8 cellular contexts compared by ENCODE assay signal in genomic region chr3:19946832-19947548, GRCh38. TPM values are rescaled to one million over a fixed set of nuclear protein-coding genes. Genes with fewer than 3 reads are reported as not detected.
DNase-seq lines count a peak whose midpoint lies in the region; ATAC-seq and TF ChIP-seq lines count a peak whose summit lies in the region.

RAB5A (plus strand) TSS chr3:19947097; CDS start chr3:19950899, 3,802 bp downstream.

- H3K4me1 ChIP-seq in Karpas-422 (ENCODE audit: low read length) (peaks cover 34% of the 10 kb centered on the region), esophagus muscularis mucosa (peaks cover 23 to 46% (median 44%) of the 10 kb centered on the region in 4 donors)

- peak within 1 kb of the TSS; percentile 96 for H2AFZ ChIP-seq in Karpas-422 (ENCODE audit: low read length)

- no peaks in the 10 kb centered on the region for H3K9me3 ChIP-seq in Karpas-422 (ENCODE audit: low read length)
- no peaks in the 10 kb centered on the region for H3K9me3 ChIP-seq in esophagus muscularis mucosa

- H4K20me1 ChIP-seq in Karpas-422 (ENCODE audit: insufficient read depth, low read depth, low read length): peaks cover 23% of the 10 kb centered on the region

- TF ChIP-seq CTCF in esophagus muscularis mucosa (IDR thresholded peaks at IDR 0.05): no peak

- H3K27me3 ChIP-seq in Karpas-422 (ENCODE audit: low read length) (no peaks in the 10 kb centered on the region), esophagus muscularis mucosa (no peaks in the 10 kb centered on the region)

- peaks cover 55% of the 10 kb centered on the region for H3K79me2 ChIP-seq in Karpas-422 (ENCODE audit: low read length)

- peak; percentile 97 for ATAC-seq in GM21825 (IDR thresholded peaks at IDR 0.05; ENCODE audit: unreplicated experiment)

- H3K4me3 ChIP-seq in Karpas-422 (ENCODE audit: low read length) (peak within 1 kb of the TSS; percentile 94), esophagus muscularis mucosa (peak within 1 kb of the TSS; percentile 80 to 97 (median 95))

- TF ChIP-seq EP300 in esophagus muscularis mucosa (IDR thresholded peaks at IDR 0.05): peak; percentile 88

- TF ChIP-seq POLR2A in esophagus muscularis mucosa (IDR thresholded peaks at IDR 0.05; ENCODE audit: low read depth): no peak

- peaks cover 8% of the 10 kb centered on the region; the same call in 1 of the 2 replicates for H3K9me2 ChIP-seq in Karpas-422 (replicated peaks; ENCODE audit: insufficient read depth, low read length)

- peak within 1 kb of the TSS; percentile 97 for H3K9ac ChIP-seq in Karpas-422 (ENCODE audit: low read length)

- H3K4me2 ChIP-seq in Karpas-422 (ENCODE audit: low read depth, low read length, poor library complexity, severe bottlenecking): peak within 1 kb of the TSS; percentile 85

- DNase-seq in DMS79 treated with DMSO at 0.1 percent for 48 hours (lab: John Stamatoyannopoulos, UW) (peak; percentile 86), Karpas-422 (peak; percentile 99), RKO (ENCODE audit: low spot score) (peak; percentile 97), activated T-helper 1 cell treated with Interleukin-2 at 50 U/mL for 16 hours (ENCODE audit: low read depth) (peak; percentile 95), esophagus muscularis mucosa (ENCODE audit: extremely low spot score) (peak; percentile 99), myocyte (ENCODE audit: low read depth) (peak; percentile 99)
- DNase-seq in stimulated activated CD8-positive, alpha-beta memory T cell treated with anti-CD3 and anti-CD28 coated beads, Interleukin-7, amount 100 ng/mL, for 48 hours (ENCODE audit: extremely low read depth in 1 of 2, low read depth in 1 of 2): peak; percentile 96

- H3K36me3 ChIP-seq in Karpas-422 (ENCODE audit: insufficient read depth, low read length) (peaks cover 6% of the 10 kb centered on the region; the same call in 1 of the 2 replicates), esophagus muscularis mucosa (peaks cover 0 to 13% (median 8%) of the 10 kb centered on the region in 4 donors)

- intact Hi-C loops in esophagus muscularis mucosa (cut with DNase I): loop anchor here (2.0 kb wide), 2 partner anchors 94 to 240 kb away; partner anchors contain the start of genes KAT2B and SGO1

- 0% methylated on average over 57 of the region's 73 CpGs for WGBS in esophagus muscularis mucosa

- peak within 1 kb of the TSS; percentile 77 for H3K27ac ChIP-seq in Karpas-422 (ENCODE audit: low read length)
- H3K27ac ChIP-seq in esophagus muscularis mucosa (replicated peaks in 1 of 4): peak within 1 kb of the TSS; percentile 93 to 99 (median 98)

RNA-seq across cellular contexts. Expression of gene RAB5A, which starts in this region (rescaled TPM):
- 45.5 and 49.2 TPM in 2 replicates for total RNA-seq in Karpas-422 (2014; rRNA removed; shearing (Covaris generic); ENCODE audit: low replicate concordance)
- total RNA-seq in esophagus muscularis mucosa: 10 to 100 TPM; 74.8 to 92.1 (median 76.4) TPM
- 58.1 and 58.5 TPM in 2 replicates for total RNA-seq in myocyte
- polyA plus RNA-seq in myocyte (2012): 32.2 TPM

Comparison
In these comparisons a context has a peak if more than half of its experiments do, and no peak if none do; other contexts are left out.
1. Peak in every context shown above with its lines: DNase-seq, ATAC-seq, H3K4me3 ChIP-seq and H3K27ac ChIP-seq.